8 cellular contexts compared by ENCODE assay signal in the genomic region with DNA sequence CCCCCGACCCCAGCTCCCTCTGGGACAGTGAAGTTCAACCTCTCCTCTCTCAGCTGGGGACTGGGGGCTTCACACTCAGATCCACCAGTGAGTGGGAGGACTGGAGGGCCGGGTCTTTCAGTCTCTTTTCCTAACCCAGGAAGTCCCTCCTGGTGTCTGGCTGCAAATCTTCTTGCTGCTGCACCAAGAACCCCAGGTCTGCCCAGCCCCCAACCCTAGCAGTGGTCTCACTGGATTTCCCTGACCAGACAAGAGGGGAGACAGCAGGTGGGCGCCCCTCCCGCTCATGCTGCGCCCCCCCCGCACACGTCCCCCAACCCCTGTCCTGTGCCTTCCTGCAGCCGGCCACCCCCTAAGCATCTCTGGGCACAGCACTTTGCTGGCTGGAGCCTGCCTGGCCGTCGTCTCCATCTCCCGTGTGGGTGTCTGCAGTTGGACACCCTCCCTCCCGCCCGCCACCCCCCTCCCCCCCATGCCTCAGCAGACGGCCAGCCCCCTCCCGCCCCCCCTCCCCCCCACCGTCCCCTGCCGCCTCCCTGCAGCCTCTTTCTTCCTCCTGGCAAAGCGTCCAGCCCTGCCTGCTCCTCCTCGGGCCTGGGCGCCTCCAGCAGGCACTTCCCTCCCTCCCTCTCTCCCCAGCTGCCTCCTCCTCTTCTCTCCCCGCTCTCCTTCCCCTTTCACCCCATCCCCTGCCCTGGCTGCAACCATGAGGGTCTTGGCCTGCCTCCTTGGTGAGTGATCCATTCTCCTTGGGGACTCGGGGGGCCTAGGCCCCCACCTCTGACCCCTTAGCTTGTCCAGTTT. TPM values are rescaled to one million over a fixed set of nuclear protein-coding genes. Genes with fewer than 3 reads are reported as not detected.
A peak's percentile ranks its signal among the peaks of the same experiment; 100 is the strongest.
DNase-seq lines count a peak whose midpoint lies in the region; ATAC-seq and TF ChIP-seq lines count a peak whose summit lies in the region.

A gene (plus strand): TSS at position 553 of the 804 bp plus-strand sequence. CDS start 154 bp downstream, at position 707.

- no peak for ATAC-seq in GM21367 (IDR thresholded peaks at IDR 0.05; ENCODE audit: unreplicated experiment)
- no peak for ATAC-seq in GM21515 (IDR thresholded peaks at IDR 0.05; ENCODE audit: unreplicated experiment)

- H3K4me3 Mint-ChIP-seq in mesothelial cell of epicardium = peak within 1 kb of the TSS; percentile 56

- WGBS in lower leg skin, 2 donors = 15 to 16% methylated on average over 15 to 16 of the region's 22 CpGs

- intact Hi-C loops in lower leg skin (cut with DNase I; ENCODE audit: low total_unique reads) = no loop called here

- H3K27ac Mint-ChIP-seq in mesothelial cell of epicardium = peak within 1 kb of the TSS; percentile 86

- TF ChIP-seq POLR2A in lower leg skin (IDR thresholded peaks at IDR 0.05) = no peak

- H3K36me3 Mint-ChIP-seq in mesothelial cell of epicardium = no peaks in the 10 kb centered on the region

- no peaks in the 10 kb centered on the region for H3K27me3 Mint-ChIP-seq in mesothelial cell of epicardium (ENCODE audit: low read depth)

- DNase-seq in AG08396 (ENCODE audit: low spot score) (peak; percentile 78), Kasumi-1 (lab: John Stamatoyannopoulos, UW) (peak; percentile 36 to 45), choroid plexus epithelial cell (ENCODE audit: low read depth) (peak; percentile 41), mesothelial cell of epicardium (ENCODE audit: low spot score in 2 of 2, unreplicated experiment in 2 of 2) (no peak), lower leg skin (ENCODE audit: low spot score in 2 of 2) (no peak), NCI-H524 treated with DMSO at 0.1 percent for 48 hours (lab: John Stamatoyannopoulos, UW) (no peak)

- no peaks in the 10 kb centered on the region for H3K9me3 Mint-ChIP-seq in mesothelial cell of epicardium

- TF ChIP-seq CTCF in choroid plexus epithelial cell (conservative IDR thresholded peaks at IDR 0.05; ENCODE audit: low read depth, low read length) (no peak), mesothelial cell of epicardium (IDR thresholded peaks at IDR 0.05; ENCODE audit: unreplicated experiment) (no peak), lower leg skin (IDR thresholded peaks at IDR 0.05) (no peak)

- H3K4me3 ChIP-seq in choroid plexus epithelial cell (ENCODE audit: low read depth, low read length) (peak within 1 kb of the TSS; percentile 34), lower leg skin (ENCODE audit: low read depth, poor library complexity, severe bottlenecking) (no peak within 1 kb of the TSS)

- peaks cover 24% of the 10 kb centered on the region for H3K4me1 Mint-ChIP-seq in mesothelial cell of epicardium

RNA-seq across cellular contexts. Expression of the gene that starts here (rescaled TPM):
- 7.0 to 8.5 TPM (median 7.8 TPM) in 3 replicates for total RNA-seq in mesothelial cell of epicardium
- 1 to 10 TPM in 3 of 4 donors, under 1 TPM in 1; 0.64 to 6.2 (median 3.0) TPM for total RNA-seq in lower leg skin

Comparison
In these comparisons a context has a peak if more than half of its experiments do, and no peak if none do; other contexts are left out.
1. DNase-seq: peak in AG08396 (single experiment), Kasumi-1 (2 of 2) and choroid plexus epithelial cell (single experiment); none in mesothelial cell of epicardium (0 of 2), lower leg skin (0 of 2) and NCI-H524 treated with DMSO at 0.1 percent for 48 hours (single experiment).